ENCODE assay signal across 13 cellular contexts in the genomic region with DNA sequence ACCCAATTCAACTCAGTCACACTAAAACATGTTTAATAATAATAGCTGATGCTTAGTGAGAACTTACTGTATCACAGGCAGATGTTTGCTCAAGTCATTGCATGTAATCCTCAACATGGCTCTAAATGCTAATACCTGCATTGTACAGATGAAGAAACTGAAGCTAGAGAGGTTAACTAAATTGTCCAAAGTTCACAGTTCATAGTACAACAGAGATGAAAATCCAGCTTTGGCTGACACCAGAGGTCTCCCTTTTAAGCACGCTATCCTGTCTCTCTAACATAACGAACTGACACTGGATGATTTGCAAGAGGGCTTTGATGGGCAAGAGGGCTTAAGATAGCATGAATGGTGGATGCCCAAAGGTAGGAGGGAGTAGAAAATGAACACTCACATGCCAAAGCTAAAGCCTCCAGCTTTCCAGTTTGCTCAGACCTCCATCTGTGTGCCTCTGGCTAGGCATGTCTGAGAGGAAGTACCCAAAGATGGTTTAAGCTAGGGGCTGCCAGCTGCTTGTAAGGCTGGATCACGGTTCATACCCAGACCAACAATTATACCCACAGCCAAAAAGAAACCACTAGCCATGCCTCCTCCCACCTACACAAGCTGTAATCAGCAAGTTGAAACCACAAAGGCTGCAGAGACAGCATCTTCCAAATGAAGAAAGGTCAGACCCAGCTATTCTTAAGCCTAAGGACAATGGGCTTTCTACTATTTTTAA.
DNase-seq lines count a peak whose midpoint lies in the region; ATAC-seq and TF ChIP-seq lines count a peak whose summit lies in the region.
"Had no signal": no experiment of that assay in that cellular context is flagged by ENCODE, and none has a peak within 500 bp of the region (broad histone marks: within the 10 kb centered on the region; RNA-seq: fewer than 3 reads in every experiment).

No MANE protein-coding gene starts in this region.

- peak; percentile 91 to 94 for ATAC-seq in stimulated activated naive B cell treated with anti-CD40 and anti-IgM and Interleukin-4, amounts not matched to agents 10 μg/mL and 1 μg/mL and 100 μg/mL, for 72 hours (replicated peaks)
- no peak for ATAC-seq in GM18498 (IDR thresholded peaks at IDR 0.05; ENCODE audit: unreplicated experiment)

- H3K27ac Mint-ChIP-seq in activated CD4-positive, alpha-beta T cell treated with anti-CD3 and anti-CD28 coated beads, Interleukin-2, amount 10 ng/mL, durations not matched to agents 7 days and 5 days = peak overlapping the region; percentile 28
- no peak overlapping the region for H3K27ac Mint-ChIP-seq in stimulated activated naive B cell treated with anti-CD40 and anti-IgM and Interleukin-4, amounts not matched to agents 10 μg/mL and 1 μg/mL and 100 μg/mL, for 72 hours
- H3K27ac Mint-ChIP-seq: activated naive CD4-positive, alpha-beta T cell treated with anti-CD3 and anti-CD28 coated beads for 36 hours had no signal

- H4K20me1 ChIP-seq in MM.1S (ENCODE audit: insufficient read depth, low read length) = no peaks in the 10 kb centered on the region

- no peaks in the 10 kb centered on the region for H3K9me3 ChIP-seq in MM.1S (replicated peaks; ENCODE audit: insufficient read depth, low read length)
- H3K9me3 ChIP-seq: upper lobe of left lung had no signal

- no peaks in the 10 kb centered on the region for H3K79me2 ChIP-seq in MM.1S (ENCODE audit: low read length)

- H3K4me3 Mint-ChIP-seq in activated CD4-positive, alpha-beta T cell treated with anti-CD3 and anti-CD28 coated beads, Interleukin-2, amount 10 ng/mL, durations not matched to agents 7 days and 5 days = no peak overlapping the region
- H3K4me3 Mint-ChIP-seq in stimulated activated naive B cell treated with anti-CD40 and anti-IgM and Interleukin-4, amounts not matched to agents 10 μg/mL and 1 μg/mL and 100 μg/mL, for 72 hours = peak overlapping the region in 1 of 2 donors; percentile 11
- H3K4me3 Mint-ChIP-seq: activated naive CD4-positive, alpha-beta T cell treated with anti-CD3 and anti-CD28 coated beads for 36 hours had no signal

- no peak overlapping the region for H3K27ac ChIP-seq in MM.1S (ENCODE audit: low read length)
- H3K27ac ChIP-seq: upper lobe of left lung had no signal

- H2AFZ ChIP-seq in MM.1S (ENCODE audit: low read length) = no peak overlapping the region

- H3K36me3 Mint-ChIP-seq in activated CD4-positive, alpha-beta T cell treated with anti-CD3 and anti-CD28 coated beads, Interleukin-2, amount 10 ng/mL, durations not matched to agents 7 days and 5 days (ENCODE audit: low read depth) = no peaks in the 10 kb centered on the region
- H3K36me3 Mint-ChIP-seq in stimulated activated naive B cell treated with anti-CD40 and anti-IgM and Interleukin-4, amounts not matched to agents 10 μg/mL and 1 μg/mL and 100 μg/mL, for 72 hours = no peaks in the 10 kb centered on the region

- peak; percentile 22 for DNase-seq in activated CD4-positive, alpha-beta T cell treated with anti-CD3 and anti-CD28 coated beads, Interleukin-2, amount 10 ng/mL, durations not matched to agents 7 days and 5 days
- no peak for DNase-seq in activated CD4-positive, alpha-beta T cell treated with anti-CD3 and anti-CD28 coated beads, Interleukin-2, amount 50 U/mL, for 4 hours
- peak; percentile 61 for DNase-seq in MM.1S
- peak; percentile 45 for DNase-seq in amniotic epithelial cell (ENCODE audit: low read depth)
- DNase-seq in stimulated activated naive B cell treated with anti-CD40 and anti-IgM and Interleukin-4, amounts not matched to agents 10 μg/mL and 1 μg/mL and 100 μg/mL, for 72 hours = peak; percentile 6
- no peak for DNase-seq in T-helper 9 cell
- DNase-seq in AG20443 (ENCODE audit: low spot score) = no peak
- DNase-seq: activated CD4-positive, CD25-positive, alpha-beta regulatory T cell; activated naive CD4-positive, alpha-beta T cell treated with anti-CD3 and anti-CD28 coated beads for 36 hours; HCEC 1CT; NCI-H1694; upper lobe of left lung had no signal

- no peaks in the 10 kb centered on the region for H3K27me3 ChIP-seq in MM.1S (replicated peaks; ENCODE audit: insufficient read depth, low read length)
- H3K27me3 ChIP-seq: upper lobe of left lung had no signal

- H3K9ac ChIP-seq in MM.1S (ENCODE audit: low read length) = no peak overlapping the region

- CTCF ChIA-PET in activated CD4-positive, alpha-beta T cell treated with anti-CD3 and anti-CD28 coated beads, Interleukin-2, amount 10 ng/mL, durations not matched to agents 7 days and 5 days (lab: Charles Lee) = interaction anchor here (0.6 to 2.0 kb wide), 4 partner anchors 7 to 643 kb away, joined by 3 to 4 read pairs (median 4); no protein-coding TSS in a partner anchor

- no peak overlapping the region for H3K4me2 ChIP-seq in MM.1S (ENCODE audit: low read depth, low read length)

- H3K9me3 Mint-ChIP-seq in activated CD4-positive, alpha-beta T cell treated with anti-CD3 and anti-CD28 coated beads, Interleukin-2, amount 10 ng/mL, durations not matched to agents 7 days and 5 days = no peaks in the 10 kb centered on the region
- no peaks in the 10 kb centered on the region for H3K9me3 Mint-ChIP-seq in stimulated activated naive B cell treated with anti-CD40 and anti-IgM and Interleukin-4, amounts not matched to agents 10 μg/mL and 1 μg/mL and 100 μg/mL, for 72 hours
- H3K9me3 Mint-ChIP-seq: activated naive CD4-positive, alpha-beta T cell treated with anti-CD3 and anti-CD28 coated beads for 36 hours had no signal

- TF ChIP-seq CTCF in MM.1S (IDR thresholded peaks at IDR 0.05; ENCODE audit: low read length) = no peak

- POLR2A ChIA-PET in activated CD4-positive, alpha-beta T cell treated with anti-CD3 and anti-CD28 coated beads, Interleukin-2, amount 10 ng/mL, durations not matched to agents 7 days and 5 days (lab: Charles Lee) = no interaction called here

- no peak overlapping the region for H3K4me3 ChIP-seq in MM.1S (ENCODE audit: low read length)
- H3K4me3 ChIP-seq: upper lobe of left lung had no signal

- peaks cover 26% of the 10 kb centered on the region for H3K4me1 Mint-ChIP-seq in activated CD4-positive, alpha-beta T cell treated with anti-CD3 and anti-CD28 coated beads, Interleukin-2, amount 10 ng/mL, durations not matched to agents 7 days and 5 days
- H3K4me1 Mint-ChIP-seq in stimulated activated naive B cell treated with anti-CD40 and anti-IgM and Interleukin-4, amounts not matched to agents 10 μg/mL and 1 μg/mL and 100 μg/mL, for 72 hours = peaks cover 9 to 24% of the 10 kb centered on the region in 2 donors

- H3K27me3 Mint-ChIP-seq in activated CD4-positive, alpha-beta T cell treated with anti-CD3 and anti-CD28 coated beads, Interleukin-2, amount 10 ng/mL, durations not matched to agents 7 days and 5 days = no peaks in the 10 kb centered on the region
- H3K27me3 Mint-ChIP-seq in stimulated activated naive B cell treated with anti-CD40 and anti-IgM and Interleukin-4, amounts not matched to agents 10 μg/mL and 1 μg/mL and 100 μg/mL, for 72 hours = peaks cover 0 to 7% of the 10 kb centered on the region in 2 donors

- H3K4me1 ChIP-seq in MM.1S (ENCODE audit: low read length) = peaks cover 7% of the 10 kb centered on the region; the same call in 1 of the 2 replicates
- H3K4me1 ChIP-seq: upper lobe of left lung had no signal

- no peaks in the 10 kb centered on the region for H3K9me2 ChIP-seq in MM.1S (replicated peaks; ENCODE audit: insufficient read depth, low read length)

- no peaks in the 10 kb centered on the region for H3K36me3 ChIP-seq in MM.1S (replicated peaks; ENCODE audit: insufficient read depth, low read length)
- H3K36me3 ChIP-seq: upper lobe of left lung had no signal

- H3F3A ChIP-seq in MM.1S (ENCODE audit: insufficient read depth, low read length) = no peaks in the 10 kb centered on the region

Comparison
In these comparisons a context has a peak if more than half of its experiments do, and no peak if none do; other contexts are left out.
1. DNase-seq: peak in activated CD4-positive, alpha-beta T cell treated with anti-CD3 and anti-CD28 coated beads, Interleukin-2, amount 10 ng/mL, durations not matched to agents 7 days and 5 days (single experiment), MM.1S (single experiment), amniotic epithelial cell (single experiment) and stimulated activated naive B cell treated with anti-CD40 and anti-IgM and Interleukin-4, amounts not matched to agents 10 μg/mL and 1 μg/mL and 100 μg/mL, for 72 hours (single experiment); none in activated CD4-positive, alpha-beta T cell treated with anti-CD3 and anti-CD28 coated beads, Interleukin-2, amount 50 U/mL, for 4 hours (0 of 2), T-helper 9 cell (single experiment) and AG20443 (single experiment).